In the genomic region with DNA sequence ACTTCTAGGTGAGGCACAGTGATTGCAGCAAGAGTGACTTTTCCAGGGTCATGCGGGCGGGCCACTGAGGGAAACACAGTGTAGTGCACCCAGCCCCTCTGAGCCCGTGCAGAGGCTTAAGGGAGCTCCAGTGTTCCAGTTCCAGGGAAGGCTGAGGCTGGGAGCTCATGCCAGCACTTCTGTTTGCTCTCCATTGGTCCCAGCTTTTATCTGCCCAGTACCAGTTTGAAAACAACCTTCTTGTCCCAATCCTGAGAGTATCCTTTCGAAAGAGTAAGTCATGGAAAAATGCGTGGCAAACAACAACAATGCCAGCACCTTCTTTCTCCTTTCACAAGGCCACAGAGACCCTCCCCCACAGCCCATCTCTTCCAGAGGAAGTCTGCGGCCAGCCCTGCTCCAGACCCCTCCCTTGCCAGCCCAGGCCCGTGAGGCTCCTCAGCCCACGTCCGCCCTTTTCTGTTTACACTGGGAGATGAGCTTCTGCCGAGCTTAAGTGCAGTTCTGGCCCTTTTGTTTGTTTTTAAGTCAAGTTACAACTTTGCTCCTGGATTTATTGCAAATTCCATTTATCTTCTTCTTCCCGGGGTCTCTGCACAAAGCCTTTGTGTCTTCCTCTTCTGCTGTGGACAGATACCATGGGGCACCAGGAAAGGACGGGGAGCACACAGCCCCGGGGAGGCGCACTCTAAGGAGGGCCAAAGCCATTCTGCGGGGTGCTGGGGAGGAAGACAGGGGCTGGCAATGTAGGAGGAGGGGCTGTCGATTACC, we compare ENCODE assay signal across 8 cellular contexts.
DNase-seq lines count a peak whose midpoint lies in the region; ATAC-seq, FAIRE-seq and TF ChIP-seq lines count a peak whose summit lies in the region.

No MANE protein-coding gene starts in this region.

- H3K4me2 ChIP-seq in H9 (ENCODE audit: insufficient read depth, insufficient read length, low read length), result no peak overlapping the region

- H4K5ac ChIP-seq in H9 (ENCODE audit: insufficient read length, low read depth, low read length), result no peak overlapping the region

- no peak overlapping the region for H2BK120ac ChIP-seq in H9 (ENCODE audit: low read depth, low read length, poor library complexity, severe bottlenecking)

- H3K27me3 Mint-ChIP-seq in H9 (ENCODE audit: low read depth) (no peaks in the 10 kb centered on the region), immature natural killer cell (ENCODE audit: low read depth in 3 of 3) (no peaks in the 10 kb centered on the region), HFFc6 (ENCODE audit: insufficient read depth) (no peaks in the 10 kb centered on the region; the same call in 1 of the 2 replicates)
- no peaks in the 10 kb centered on the region for H3K27me3 Mint-ChIP-seq in activated T-helper 17 cell treated with anti-CD3 and anti-CD28 coated beads, Interleukin-2, amount 50 U/mL, for 72 hours

- peaks cover 25 to 26% of the 10 kb centered on the region in 2 experiments for H3K4me1 Mint-ChIP-seq in H9
- peaks cover 6% of the 10 kb centered on the region for H3K4me1 Mint-ChIP-seq in activated T-helper 17 cell treated with anti-CD3 and anti-CD28 coated beads, Interleukin-2, amount 50 U/mL, for 72 hours
- peaks cover 0 to 16% of the 10 kb centered on the region in 2 donors for H3K4me1 Mint-ChIP-seq in immature natural killer cell
- 0 out of 2 replicates have a peak, but pooled peaks cover 9% of the 10 kb centered on the region for H3K4me1 Mint-ChIP-seq in HFFc6 (ENCODE audit: low read depth)

- H3K14ac ChIP-seq in H9 (ENCODE audit: insufficient read depth, low read length), result peak overlapping the region; percentile 11; the same call in 1 of the 2 replicates

- no peaks in the 10 kb centered on the region for H3K79me1 ChIP-seq in H9 (ENCODE audit: insufficient read depth, low read depth, low read length, poor library complexity, severe bottlenecking)

- no peak for FAIRE-seq in small intestine (lab: Jason Lieb, UNC)

- H2AFZ ChIP-seq in H9 (ENCODE audit: low read length), result no peak overlapping the region

- no peak overlapping the region for H4K8ac ChIP-seq in H9 (replicated peaks; ENCODE audit: insufficient read length, low read depth, low read length)

- H3K4me3 ChIP-seq in small intestine (ENCODE audit: low read depth in 1 of 2, low read length in 2 of 2), result no peak overlapping the region

- H2BK20ac ChIP-seq in H9 (ENCODE audit: low read depth, low read length, poor library complexity, severe bottlenecking), result no peak overlapping the region

- no peak overlapping the region for H3K56ac ChIP-seq in H9 (ENCODE audit: insufficient read length, low read depth, low read length)

- DNase-seq in H9 (no peak), immature natural killer cell (peak in 2 of 3 donors; percentile 6 to 16), small intestine (no peak), HFFc6 (no peak), amniotic stem cell (lab: John Stamatoyannopoulos, UW) (no peak), mesenteric fat pad (ENCODE audit: low spot score) (no peak), NCI-H128 (lab: John Stamatoyannopoulos, UW; ENCODE audit: unreplicated experiment) (no peak)

- H3K4ac ChIP-seq in H9 (ENCODE audit: low read depth, low read length), result no peak overlapping the region

- H3K27me3 ChIP-seq in H9 (ENCODE audit: insufficient read depth, low read length) (no peaks in the 10 kb centered on the region), small intestine (ENCODE audit: control insufficient read depth in 2 of 2, insufficient read depth in 2 of 2, low read length in 2 of 2) (no peaks in the 10 kb centered on the region)

- no peak overlapping the region for H3T11ph ChIP-seq in H9 (ENCODE audit: low read length)

- no peak overlapping the region for H2BK5ac ChIP-seq in H9 (ENCODE audit: insufficient read length, low read length)

- peak overlapping the region; percentile 24 to 89 (median 56); a peak in 5 of 7 replicates for H3K27ac Mint-ChIP-seq in H9
- H3K27ac Mint-ChIP-seq in activated T-helper 17 cell treated with anti-CD3 and anti-CD28 coated beads, Interleukin-2, amount 50 U/mL, for 72 hours, result peak overlapping the region; percentile 70
- H3K27ac Mint-ChIP-seq in immature natural killer cell, result peak overlapping the region; percentile 55 to 91 (median 83)
- H3K27ac Mint-ChIP-seq in HFFc6, result no peak overlapping the region

- no peak overlapping the region for H3K23ac ChIP-seq in H9 (ENCODE audit: insufficient read length, low read depth, low read length)

- H4K20me1 ChIP-seq in H9 (ENCODE audit: control insufficient read depth, insufficient read depth, insufficient read length), result no peaks in the 10 kb centered on the region

- H3K4me3 Mint-ChIP-seq in H9 (peak overlapping the region in 1 of 2 experiments; percentile 44; a peak in 1 of 5 replicates), immature natural killer cell (peak overlapping the region; percentile 47 to 71 (median 67)), HFFc6 (no peak overlapping the region)
- no peak overlapping the region for H3K4me3 Mint-ChIP-seq in activated T-helper 17 cell treated with anti-CD3 and anti-CD28 coated beads, Interleukin-2, amount 50 U/mL, for 72 hours

- no peaks in the 10 kb centered on the region for H3K79me2 ChIP-seq in H9 (ENCODE audit: insufficient read depth, low read length)

- H3K9me3 ChIP-seq in H9 (ENCODE audit: control insufficient read depth, low read depth, low read length) (no peaks in the 10 kb centered on the region), small intestine (ENCODE audit: control insufficient read depth, low read depth) (no peaks in the 10 kb centered on the region)

- H3K36me3 Mint-ChIP-seq in H9 (ENCODE audit: insufficient read depth in 1 of 3, low read depth in 3 of 3) (no peaks in the 10 kb centered on the region; a peak in 1 of 7 replicates), immature natural killer cell (peaks cover 0 to 4% (median 4%) of the 10 kb centered on the region in 3 donors), HFFc6 (ENCODE audit: low read depth) (peaks cover 6% of the 10 kb centered on the region)
- H3K36me3 Mint-ChIP-seq in activated T-helper 17 cell treated with anti-CD3 and anti-CD28 coated beads, Interleukin-2, amount 50 U/mL, for 72 hours (ENCODE audit: low read depth), result no peaks in the 10 kb centered on the region

- ATAC-seq in activated T-helper 17 cell treated with anti-CD3 and anti-CD28 coated beads, Interleukin-2, amount 50 U/mL, for 72 hours (replicated peaks), result no peak

- H3K27ac ChIP-seq in H9 (ENCODE audit: insufficient read length, low read depth, low read length) (no peak overlapping the region), small intestine (ENCODE audit: low read depth in 1 of 2, low read length in 1 of 2) (peak overlapping the region; percentile 0 to 79)

- H3K36me3 ChIP-seq in small intestine (ENCODE audit: control insufficient read depth in 2 of 2, insufficient read depth in 2 of 2, low read length in 2 of 2), result no peaks in the 10 kb centered on the region

- H4K91ac ChIP-seq in H9 (ENCODE audit: insufficient read length, low read depth, low read length), result no peak overlapping the region

- no peak overlapping the region for H2AK5ac ChIP-seq in H9 (ENCODE audit: insufficient read length, low read length)

- H2BK12ac ChIP-seq in H9 (ENCODE audit: insufficient read length, low read depth, low read length), result no peak overlapping the region

- no peak overlapping the region for H3K9ac ChIP-seq in H9 (ENCODE audit: extremely low read depth, insufficient read length, low read length)

- H2BK15ac ChIP-seq in H9 (ENCODE audit: low read depth, low read length), result no peak overlapping the region

- H3K23me2 ChIP-seq in H9 (ENCODE audit: insufficient read length, low read depth, low read length, poor library complexity, severe bottlenecking), result no peaks in the 10 kb centered on the region

- H3K9me3 Mint-ChIP-seq in H9, result peaks cover 4% of the 10 kb centered on the region in 2 experiments; a peak in 3 of 5 replicates
- no peaks in the 10 kb centered on the region for H3K9me3 Mint-ChIP-seq in activated T-helper 17 cell treated with anti-CD3 and anti-CD28 coated beads, Interleukin-2, amount 50 U/mL, for 72 hours
- peaks cover 0 to 5% (median 0%) of the 10 kb centered on the region in 6 donors for H3K9me3 Mint-ChIP-seq in immature natural killer cell
- peaks cover 8% of the 10 kb centered on the region for H3K9me3 Mint-ChIP-seq in HFFc6

- H3K4me1 ChIP-seq in H9 (ENCODE audit: insufficient read depth, low read length) (no peaks in the 10 kb centered on the region; the same call in 1 of the 2 replicates), small intestine (ENCODE audit: control insufficient read depth in 2 of 2, insufficient read depth in 1 of 2, low read depth in 1 of 2, low read length in 1 of 2) (no peaks in the 10 kb centered on the region)

- WGBS in H9 (ENCODE audit: extremely low coverage, insufficient read length, low lambda C conversion rate), result no CpG with 5 or more reads among the region's 16 CpGs
- WGBS in small intestine, 3 donors, result 48 to 75% (median 73%) methylated on average over 16 of the region's 16 CpGs

- H3K18ac ChIP-seq in H9 (ENCODE audit: insufficient read length, low read depth, low read length), result no peak overlapping the region

- TF ChIP-seq CTCF in H9 (conservative IDR thresholded peaks at IDR 0.05), result no peak
- TF ChIP-seq CTCF in HFFc6 (IDR thresholded peaks at IDR 0.05), result no peak

Comparison
In these comparisons a context has a peak if more than half of its experiments do, and no peak if none do; other contexts are left out.
1. DNase-seq: peak in immature natural killer cell (2 of 3); none in H9 (single experiment), small intestine (single experiment), HFFc6 (single experiment), amniotic stem cell (single experiment), mesenteric fat pad (single experiment) and NCI-H128 (single experiment).
2. H3K4me3 Mint-ChIP-seq: peak in immature natural killer cell (5 of 5); none in activated T-helper 17 cell treated with anti-CD3 and anti-CD28 coated beads, Interleukin-2, amount 50 U/mL, for 72 hours (single experiment) and HFFc6 (single experiment).